Comparison of ENCODE assay signal across 10 cellular contexts in genomic region chr15:46280753-46281521, GRCh38.
DNase-seq lines count a peak whose midpoint lies in the region; ATAC-seq and TF ChIP-seq lines count a peak whose summit lies in the region.
"Had no signal": no experiment of that assay in that cellular context is flagged by ENCODE, and none has a peak within 500 bp of the region (broad histone marks: within the 10 kb centered on the region; RNA-seq: fewer than 3 reads in every experiment).

No MANE protein-coding gene starts in this region.

- H3K4me3 ChIP-seq in Karpas-422 (ENCODE audit: low read length) (no peak overlapping the region), tibial nerve (no peak overlapping the region)

- no peaks in the 10 kb centered on the region for H3K79me2 ChIP-seq in Karpas-422 (ENCODE audit: low read length)

- ATAC-seq in foreskin keratinocyte: no peak
- ATAC-seq in GM18505 (IDR thresholded peaks at IDR 0.05; ENCODE audit: unreplicated experiment): no peak

- DNase-seq in COLO668 (lab: John Stamatoyannopoulos, UW; ENCODE audit: unreplicated experiment): peak; percentile 36
- peak; percentile 57 for DNase-seq in Karpas-422
- peak; percentile 91 for DNase-seq in NCI-H82 (lab: John Stamatoyannopoulos, UW)
- peak; percentile 3 to 11 for DNase-seq in foreskin keratinocyte
- no peak for DNase-seq in tibial nerve (ENCODE audit: low spot score in 2 of 2)
- no peak for DNase-seq in GDM1 (lab: John Stamatoyannopoulos, UW)
- no peak for DNase-seq in GM19240 (ENCODE audit: insufficient read length, low spot score)
- DNase-seq: activated effector memory CD4-positive, alpha-beta T cell treated with anti-CD3 and anti-CD28 coated beads, Interleukin-2, amount 50 U/mL, for 16 hours; KG1 had no signal

- H3K9me3 ChIP-seq in Karpas-422 (ENCODE audit: low read length): no peaks in the 10 kb centered on the region
- no peaks in the 10 kb centered on the region for H3K9me3 ChIP-seq in tibial nerve

- no peak overlapping the region for H3K4me2 ChIP-seq in Karpas-422 (ENCODE audit: low read depth, low read length, poor library complexity, severe bottlenecking)

- TF ChIP-seq CTCF in foreskin keratinocyte (conservative IDR thresholded peaks at IDR 0.05): peak; percentile 57
- TF ChIP-seq CTCF in tibial nerve (IDR thresholded peaks at IDR 0.05): no peak

- H3K27ac ChIP-seq in Karpas-422 (ENCODE audit: low read length): no peak overlapping the region
- H3K27ac ChIP-seq in foreskin keratinocyte: no peak overlapping the region
- H3K27ac ChIP-seq in tibial nerve: no peak overlapping the region

- 58 to 60% methylated on average over 4 of the region's 4 CpGs for WGBS in tibial nerve, 2 donors

- H4K20me1 ChIP-seq in Karpas-422 (ENCODE audit: insufficient read depth, low read depth, low read length): no peaks in the 10 kb centered on the region

- H3K36me3 ChIP-seq in Karpas-422 (ENCODE audit: insufficient read depth, low read length) (no peaks in the 10 kb centered on the region), tibial nerve (no peaks in the 10 kb centered on the region)

- H3K4me1 ChIP-seq in Karpas-422 (ENCODE audit: low read length) (no peaks in the 10 kb centered on the region), foreskin keratinocyte (no peaks in the 10 kb centered on the region), tibial nerve (no peaks in the 10 kb centered on the region)

- TF ChIP-seq EP300 in tibial nerve (IDR thresholded peaks at IDR 0.05): no peak

- H2AFZ ChIP-seq in Karpas-422 (ENCODE audit: low read length): no peak overlapping the region

- H3K27me3 ChIP-seq in Karpas-422 (ENCODE audit: low read length): no peaks in the 10 kb centered on the region
- H3K27me3 ChIP-seq in foreskin keratinocyte: no peaks in the 10 kb centered on the region
- H3K27me3 ChIP-seq in tibial nerve: no peaks in the 10 kb centered on the region

- no peak overlapping the region for H3K9ac ChIP-seq in Karpas-422 (ENCODE audit: low read length)

- 0 out of 2 replicates have a peak, but pooled peaks cover 3% of the 10 kb centered on the region for H3K9me2 ChIP-seq in Karpas-422 (replicated peaks; ENCODE audit: insufficient read depth, low read length)

- no peak for TF ChIP-seq POLR2A in GM18505 (IDR thresholded peaks at IDR 0.05; ENCODE audit: borderline replicate concordance, extremely low read depth, insufficient read depth, insufficient read length)
- TF ChIP-seq POLR2A in tibial nerve (IDR thresholded peaks at IDR 0.05): no peak

Comparison
In these comparisons a context has a peak if more than half of its experiments do, and no peak if none do; other contexts are left out.
1. DNase-seq: peak in COLO668 (single experiment), Karpas-422 (single experiment), NCI-H82 (single experiment) and foreskin keratinocyte (2 of 2); none in tibial nerve (0 of 2), GDM1 (single experiment) and GM19240 (single experiment).